ENCODE assay signal across 1 cellular context in the genomic region with DNA sequence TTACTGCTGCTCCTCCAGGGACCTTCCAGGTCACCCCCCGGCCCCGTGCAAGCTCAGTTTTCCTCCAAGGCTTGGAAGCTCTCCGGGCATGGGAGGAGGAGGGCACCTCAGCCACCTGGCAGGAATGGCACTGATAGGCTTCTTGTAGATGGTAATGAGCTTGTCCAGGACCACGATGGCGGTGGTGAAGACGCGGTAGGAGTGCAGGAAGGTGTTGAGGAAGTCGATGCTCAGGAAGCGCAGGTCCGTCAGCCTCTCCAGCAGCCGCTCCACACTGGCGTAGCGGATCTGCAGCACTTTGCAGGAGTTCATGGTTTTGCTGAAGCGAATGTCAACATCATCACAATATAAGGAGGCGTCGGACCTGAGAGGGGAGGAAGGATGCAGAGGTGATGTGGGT.
TF ChIP-seq lines count a peak whose summit lies in the region.

No MANE protein-coding gene starts in this region.

TF ChIP-seq in H1, 55 proteins besides CTCF, POLR2A, EP300 and RAD21:
- TF ChIP-seq BRCA1 (IDR thresholded peaks at IDR 0.05; ENCODE audit: low read depth, low read length) (no peak), SIN3A (conservative IDR thresholded peaks at IDR 0.05 in 1 of 2, IDR thresholded peaks at IDR 0.05 in 1 of 2; ENCODE audit: low read depth in 1 of 2, low read length in 2 of 2) (no peak), GTF2F1 (IDR thresholded peaks at IDR 0.05; ENCODE audit: borderline replicate concordance, low read depth, low read length) (no peak), SP4 (IDR thresholded peaks at IDR 0.05; ENCODE audit: low read length) (no peak), TBP (IDR thresholded peaks at IDR 0.05; ENCODE audit: low read depth, low read length) (no peak), POU5F1 (IDR thresholded peaks at IDR 0.05; ENCODE audit: low read depth, low read length) (no peak), SUZ12 (IDR thresholded peaks at IDR 0.05; ENCODE audit: low read length) (no peak), CBX8 (IDR thresholded peaks at IDR 0.05; ENCODE audit: borderline replicate concordance, low read depth, low read length) (no peak), HDAC6 (IDR thresholded peaks at IDR 0.05; ENCODE audit: low read depth, low read length) (no peak), HDAC2 (IDR thresholded peaks at IDR 0.05; ENCODE audit: borderline replicate concordance in 1 of 2, low read depth in 2 of 2, low read length in 2 of 2) (no peak), KDM5A (IDR thresholded peaks at IDR 0.05; ENCODE audit: low read length) (no peak)
